ENCODE assay signal across 1 cellular context in genomic region chr4:154984148-154984547, GRCh38.
TF ChIP-seq lines count a peak whose summit lies in the region.

No MANE protein-coding gene starts in this region.

TF ChIP-seq in GM12878, 131 proteins besides CTCF, POLR2A, EP300 and RAD21 (continued from another document and continues in another):
- no peak for TF ChIP-seq IRF3 (IDR thresholded peaks at IDR 0.05)
- peak; percentile 92 for TF ChIP-seq IRF4 (IDR thresholded peaks at IDR 0.05; ENCODE audit: low read depth, low read length)
- TF ChIP-seq CREM (IDR thresholded peaks at IDR 0.05; ENCODE audit: low read depth): no peak
- no peak for TF ChIP-seq HDAC6 (IDR thresholded peaks at IDR 0.05; ENCODE audit: unreplicated experiment)
- no peak for TF ChIP-seq CEBPB (IDR thresholded peaks at IDR 0.05; ENCODE audit: borderline replicate concordance in 1 of 2, low read depth in 2 of 2, low read length in 2 of 2)
- peak; percentile 85 for TF ChIP-seq PAX5 (IDR thresholded peaks at IDR 0.05; ENCODE audit: borderline replicate concordance, low read depth, low read length)
- no peak for TF ChIP-seq LARP7 (IDR thresholded peaks at IDR 0.05)
- TF ChIP-seq PRDM15 (CRISPR knock-in tag; IDR thresholded peaks at IDR 0.05): no peak
- no peak for TF ChIP-seq ESRRA (IDR thresholded peaks at IDR 0.05; ENCODE audit: low read length)
- TF ChIP-seq MTA2 (IDR thresholded peaks at IDR 0.05; ENCODE audit: low read depth): peak; percentile 70; the same call in 1 of the 2 replicates
- 0 out of 2 replicates have a peak, but pooled peaks have one; percentile 33 for TF ChIP-seq MLLT1 (IDR thresholded peaks at IDR 0.05)
- no peak for TF ChIP-seq STAT3 (IDR thresholded peaks at IDR 0.05; ENCODE audit: low read depth, low read length)
- TF ChIP-seq BCLAF1 (IDR thresholded peaks at IDR 0.05): no peak
- TF ChIP-seq MEF2A (IDR thresholded peaks at IDR 0.05; ENCODE audit: insufficient read depth, low read depth, low read length): 0 out of 2 replicates have a peak, but pooled peaks have one; percentile 12
- peak; percentile 42; the same call in 1 of the 3 replicates for TF ChIP-seq POU2F2 (IDR thresholded peaks at IDR 0.05; ENCODE audit: borderline replicate concordance, low read depth, low read length)
- TF ChIP-seq TCF12 (IDR thresholded peaks at IDR 0.05; ENCODE audit: low read depth, low read length): no peak
- peak; percentile 36; the same call in 1 of the 2 replicates for TF ChIP-seq ZNF217 (IDR thresholded peaks at IDR 0.05)
- TF ChIP-seq SUPT20H (IDR thresholded peaks at IDR 0.05; ENCODE audit: borderline replicate concordance, control insufficient read depth, low read depth, low read length): no peak
- TF ChIP-seq IKZF1 (conservative IDR thresholded peaks at IDR 0.05): 0 out of 2 replicates have a peak, but pooled peaks have one; percentile 46
- TF ChIP-seq TARDBP (IDR thresholded peaks at IDR 0.05; ENCODE audit: borderline replicate concordance): no peak
- TF ChIP-seq JUND (IDR thresholded peaks at IDR 0.05; ENCODE audit: low read depth, low read length): 0 out of 2 replicates have a peak, but pooled peaks have one; percentile 25
- TF ChIP-seq CUX1 (IDR thresholded peaks at IDR 0.05; ENCODE audit: insufficient replicate concordance, low read depth, low read length): no peak
- peak in 1 of 2 experiments; percentile 37; a peak in 1 of 4 replicates for TF ChIP-seq BHLHE40 (IDR thresholded peaks at IDR 0.05; ENCODE audit: borderline replicate concordance in 1 of 2, low read depth in 2 of 2, low read length in 1 of 2)
- no peak for TF ChIP-seq FOS (IDR thresholded peaks at IDR 0.05; ENCODE audit: borderline replicate concordance, extremely low read depth, insufficient read length)
- TF ChIP-seq BRCA1 (IDR thresholded peaks at IDR 0.05; ENCODE audit: low read depth, low read length): no peak
- TF ChIP-seq NKRF (conservative IDR thresholded peaks at IDR 0.05): no peak
- TF ChIP-seq ZNF687 (IDR thresholded peaks at IDR 0.05): no peak
- TF ChIP-seq ASH2L (IDR thresholded peaks at IDR 0.05; ENCODE audit: borderline replicate concordance, low read depth): no peak
- peak; percentile 84 for TF ChIP-seq DPF2 (IDR thresholded peaks at IDR 0.05)
- no peak for TF ChIP-seq IRF5 (IDR thresholded peaks at IDR 0.05; ENCODE audit: borderline replicate concordance)
- TF ChIP-seq POLR2AphosphoS5 (IDR thresholded peaks at IDR 0.05; ENCODE audit: low read length): no peak
- TF ChIP-seq RB1 (IDR thresholded peaks at IDR 0.05; ENCODE audit: borderline replicate concordance): no peak
- TF ChIP-seq NRF1 (conservative IDR thresholded peaks at IDR 0.05; ENCODE audit: low read depth, low read length): no peak
- TF ChIP-seq MEF2B (IDR thresholded peaks at IDR 0.05; ENCODE audit: partially characterized antibody, poor library complexity, severe bottlenecking): peak; percentile 26
- TF ChIP-seq JUNB (IDR thresholded peaks at IDR 0.05): peak; percentile 44; the same call in 1 of the 2 replicates
- no peak for TF ChIP-seq CBFB (IDR thresholded peaks at IDR 0.05; ENCODE audit: low read depth)
- no peak for TF ChIP-seq SP1 (IDR thresholded peaks at IDR 0.05; ENCODE audit: low read depth, low read length)
